ENCODE assay signal across 8 cellular contexts in the genomic region with DNA sequence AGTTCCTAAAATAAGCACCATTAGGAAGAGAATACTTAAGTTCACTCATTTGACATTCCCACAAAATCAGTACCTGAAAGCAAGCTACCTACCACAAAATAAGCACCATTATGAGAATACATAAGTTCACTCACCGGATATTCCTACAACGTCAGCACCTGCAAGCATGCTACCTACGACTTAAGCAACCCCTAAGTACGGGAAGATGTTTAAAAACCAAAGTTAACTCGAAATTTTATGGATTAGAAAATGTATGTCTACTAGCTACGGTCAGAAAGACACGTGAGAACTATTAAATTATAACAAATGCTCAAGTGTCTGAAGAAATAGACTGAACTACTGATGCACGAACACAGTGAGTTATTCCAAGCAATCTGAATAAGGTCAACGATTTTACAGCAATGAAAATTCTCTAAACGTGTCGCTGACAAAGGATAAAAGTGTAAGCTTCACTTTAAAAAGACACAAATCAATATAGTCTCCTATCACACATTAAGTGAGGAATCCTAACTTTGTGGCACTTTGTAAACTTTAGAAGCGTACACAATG. TPM values are rescaled to one million over a fixed set of nuclear protein-coding genes. Genes with fewer than 3 reads are reported as not detected.
DNase-seq lines count a peak whose midpoint lies in the region; ATAC-seq lines count a peak whose summit lies in the region.

No MANE protein-coding gene starts in this region.

- peak; percentile 9 to 10 for DNase-seq in activated CD4-positive, alpha-beta T cell treated with anti-CD3 and anti-CD28 coated beads for 4 hours
- DNase-seq in activated CD4-positive, alpha-beta T cell treated with anti-CD3 and anti-CD28 coated beads for 1 hour = no peak
- DNase-seq in NCI-H1694 treated with DMSO at 0.1 percent for 48 hours (lab: John Stamatoyannopoulos, UW) (no peak), A172 (ENCODE audit: low spot score) (no peak)

- H3K9me3 Mint-ChIP-seq in activated T-helper 17 cell treated with anti-CD3 and anti-CD28 coated beads, Interleukin-2, amount 50 U/mL, for 72 hours = no peaks in the 10 kb centered on the region

- H3K27me3 Mint-ChIP-seq in activated T-helper 17 cell treated with anti-CD3 and anti-CD28 coated beads, Interleukin-2, amount 50 U/mL, for 72 hours = no peaks in the 10 kb centered on the region

- peaks cover 55% of the 10 kb centered on the region for H3K36me3 Mint-ChIP-seq in activated T-helper 17 cell treated with anti-CD3 and anti-CD28 coated beads, Interleukin-2, amount 50 U/mL, for 72 hours (ENCODE audit: low read depth)

- H3K36me3 ChIP-seq in iPS-20b (ENCODE audit: insufficient read depth, low read depth, low read length) (no peaks in the 10 kb centered on the region), subcutaneous abdominal adipose tissue (ENCODE audit: control insufficient read depth in 5 of 5, insufficient read depth in 5 of 5, low read length in 5 of 5) (no peaks in the 10 kb centered on the region)

- H3K27ac Mint-ChIP-seq in activated T-helper 17 cell treated with anti-CD3 and anti-CD28 coated beads, Interleukin-2, amount 50 U/mL, for 72 hours = peak overlapping the region; percentile 95

- ATAC-seq in activated T-helper 17 cell treated with anti-CD3 and anti-CD28 coated beads, Interleukin-2, amount 50 U/mL, for 72 hours (replicated peaks) = no peak
- no peak for ATAC-seq in GM21447 (IDR thresholded peaks at IDR 0.05; ENCODE audit: unreplicated experiment)

- H3K4me3 ChIP-seq in iPS-20b (ENCODE audit: low read length) = peak overlapping the region; percentile 84
- peak overlapping the region; percentile 70 to 89 (median 85) for H3K4me3 ChIP-seq in subcutaneous abdominal adipose tissue (ENCODE audit: low read depth in 1 of 5, low read length in 5 of 5)

- H3K4me1 ChIP-seq in iPS-20b (ENCODE audit: insufficient read depth, low read length) (peaks cover 11% of the 10 kb centered on the region), subcutaneous abdominal adipose tissue (ENCODE audit: control insufficient read depth in 5 of 5, insufficient read depth in 5 of 5, low read length in 5 of 5) (peaks cover 13 to 49% (median 48%) of the 10 kb centered on the region in 5 donors)

- H3K9ac ChIP-seq in iPS-20b (ENCODE audit: low read depth, low read length) = peak overlapping the region; percentile 75
- H3K9ac ChIP-seq in subcutaneous abdominal adipose tissue (ENCODE audit: low read length in 5 of 5) = peak overlapping the region; percentile 75 to 91 (median 83)

- H3K27ac ChIP-seq in iPS-20b (ENCODE audit: low read length) (no peak overlapping the region), subcutaneous abdominal adipose tissue (ENCODE audit: low read depth, low read length) (peak overlapping the region; percentile 91)

- no peaks in the 10 kb centered on the region for H3K9me3 ChIP-seq in iPS-20b (ENCODE audit: insufficient read depth, low read depth, low read length)
- H3K9me3 ChIP-seq in subcutaneous abdominal adipose tissue (ENCODE audit: control insufficient read depth in 5 of 5, low read length in 5 of 5) = no peaks in the 10 kb centered on the region

- peaks cover 29% of the 10 kb centered on the region for H3K4me1 Mint-ChIP-seq in activated T-helper 17 cell treated with anti-CD3 and anti-CD28 coated beads, Interleukin-2, amount 50 U/mL, for 72 hours

- peak overlapping the region; percentile 97 for H3K4me3 Mint-ChIP-seq in activated T-helper 17 cell treated with anti-CD3 and anti-CD28 coated beads, Interleukin-2, amount 50 U/mL, for 72 hours

- H3K27me3 ChIP-seq in iPS-20b (ENCODE audit: insufficient read depth, low read length) (no peaks in the 10 kb centered on the region), subcutaneous abdominal adipose tissue (ENCODE audit: control insufficient read depth in 5 of 5, insufficient read depth in 4 of 5, low read length in 5 of 5) (no peaks in the 10 kb centered on the region)

RNA-seq across cellular contexts. Expression of a gene that starts 1.5 kb away (rescaled TPM):
- total RNA-seq in activated T-helper 17 cell treated with anti-CD3 and anti-CD28 coated beads, Interleukin-2, amount 50 U/mL, for 72 hours = 100 to 1,000 TPM; 115 to 209 TPM
- 124 and 161 TPM in 2 replicates for total RNA-seq in A172 (2014; rRNA removed; shearing (Covaris generic))

RNA-seq across cellular contexts. Expression of a gene that starts 27.6 kb away (rescaled TPM):
- total RNA-seq in activated T-helper 17 cell treated with anti-CD3 and anti-CD28 coated beads, Interleukin-2, amount 50 U/mL, for 72 hours = 10 to 100 TPM; 14.3 to 21.8 TPM
- total RNA-seq in A172 (2014; rRNA removed; shearing (Covaris generic)) = 5.1 TPM in 1 of 2 replicates, not detected in the other

RNA-seq across cellular contexts. Expression of a gene that starts 50.7 kb away (rescaled TPM):
- not detected for total RNA-seq in activated T-helper 17 cell treated with anti-CD3 and anti-CD28 coated beads, Interleukin-2, amount 50 U/mL, for 72 hours
- total RNA-seq in A172 (2014; rRNA removed; shearing (Covaris generic)) = not detected in 2 replicates

Comparison
In these comparisons a context has a peak if more than half of its experiments do, and no peak if none do; other contexts are left out.
1. DNase-seq: peak in activated CD4-positive, alpha-beta T cell treated with anti-CD3 and anti-CD28 coated beads for 4 hours (2 of 2); none in activated CD4-positive, alpha-beta T cell treated with anti-CD3 and anti-CD28 coated beads for 1 hour (single experiment), NCI-H1694 treated with DMSO at 0.1 percent for 48 hours (single experiment) and A172 (single experiment).